Comparison of ENCODE assay signal across 22 cellular contexts in genomic region chr1:92572520-92572919, GRCh38.
DNase-seq lines count a peak whose midpoint lies in the region; ATAC-seq lines count a peak whose summit lies in the region.
"Had no signal": no experiment of that assay in that cellular context is flagged by ENCODE, and none has a peak within 500 bp of the region (broad histone marks: within the 10 kb centered on the region; RNA-seq: fewer than 3 reads in every experiment).

No MANE protein-coding gene starts in this region.

- H3K4me3 Mint-ChIP-seq in activated CD4-positive, alpha-beta T cell treated with anti-CD3 and anti-CD28 coated beads for 36 hours: peak overlapping the region; percentile 85
- peak overlapping the region; percentile 37 to 90 for H3K4me3 Mint-ChIP-seq in activated T-cell treated with anti-CD3 and anti-CD28 coated beads, Interleukin-2, amount 50 U/mL, for 72 hours
- peak overlapping the region; percentile 48 for H3K4me3 Mint-ChIP-seq in activated CD4-positive, alpha-beta memory T cell treated with anti-CD3 and anti-CD28 coated beads for 36 hours
- H3K4me3 Mint-ChIP-seq in stimulated activated effector memory CD8-positive, alpha-beta T cell treated with anti-CD3 and anti-CD28 coated beads, Interleukin-12 subunit alpha, Interleukin-12 subunit beta, amount 100 ng/mL, for 72 hours: peak overlapping the region; percentile 77
- H3K4me3 Mint-ChIP-seq: CD14-positive monocyte had no signal

- peaks cover 79% of the 10 kb centered on the region for H3K36me3 Mint-ChIP-seq in activated CD4-positive, alpha-beta T cell treated with anti-CD3 and anti-CD28 coated beads for 36 hours (ENCODE audit: low read depth)
- H3K36me3 Mint-ChIP-seq in activated T-cell treated with anti-CD3 and anti-CD28 coated beads, Interleukin-2, amount 50 U/mL, for 72 hours (ENCODE audit: insufficient read depth in 2 of 2): peaks cover 23 to 54% of the 10 kb centered on the region in 2 donors
- peaks cover 70% of the 10 kb centered on the region for H3K36me3 Mint-ChIP-seq in activated CD4-positive, alpha-beta memory T cell treated with anti-CD3 and anti-CD28 coated beads for 36 hours
- peaks cover 61% of the 10 kb centered on the region for H3K36me3 Mint-ChIP-seq in stimulated activated effector memory CD8-positive, alpha-beta T cell treated with anti-CD3 and anti-CD28 coated beads, Interleukin-12 subunit alpha, Interleukin-12 subunit beta, amount 100 ng/mL, for 72 hours

- intact Hi-C loops in activated CD4-positive, alpha-beta T cell treated with anti-CD3 and anti-CD28 coated beads for 36 hours (cut with DNase I, micrococcal nuclease): loop anchor here in 1 of 2 experiments (10.0 kb wide), 1 partner anchor 392 kb away; the partner anchor contains the start of gene DIPK1A
- intact Hi-C loops in activated CD4-positive, alpha-beta memory T cell treated with anti-CD3 and anti-CD28 coated beads for 36 hours (cut with micrococcal nuclease): no loop called here

- H3K27ac Mint-ChIP-seq in activated CD4-positive, alpha-beta T cell treated with anti-CD3 and anti-CD28 coated beads for 36 hours: peak overlapping the region; percentile 42
- H3K27ac Mint-ChIP-seq in activated T-cell treated with anti-CD3 and anti-CD28 coated beads, Interleukin-2, amount 50 U/mL, for 72 hours: peak overlapping the region; percentile 86
- peak overlapping the region; percentile 33 for H3K27ac Mint-ChIP-seq in activated CD4-positive, alpha-beta memory T cell treated with anti-CD3 and anti-CD28 coated beads for 36 hours
- no peak overlapping the region for H3K27ac Mint-ChIP-seq in stimulated activated effector memory CD8-positive, alpha-beta T cell treated with anti-CD3 and anti-CD28 coated beads, Interleukin-12 subunit alpha, Interleukin-12 subunit beta, amount 100 ng/mL, for 72 hours
- H3K27ac Mint-ChIP-seq: CD14-positive monocyte had no signal

- H3K4me1 Mint-ChIP-seq in activated CD4-positive, alpha-beta T cell treated with anti-CD3 and anti-CD28 coated beads for 36 hours: peaks cover 56% of the 10 kb centered on the region
- peaks cover 66% of the 10 kb centered on the region for H3K4me1 Mint-ChIP-seq in activated T-cell treated with anti-CD3 and anti-CD28 coated beads, Interleukin-2, amount 50 U/mL, for 72 hours (ENCODE audit: low read depth)
- H3K4me1 Mint-ChIP-seq in activated CD4-positive, alpha-beta memory T cell treated with anti-CD3 and anti-CD28 coated beads for 36 hours (ENCODE audit: low read depth): peaks cover 44% of the 10 kb centered on the region
- H3K4me1 Mint-ChIP-seq in stimulated activated effector memory CD8-positive, alpha-beta T cell treated with anti-CD3 and anti-CD28 coated beads, Interleukin-12 subunit alpha, Interleukin-12 subunit beta, amount 100 ng/mL, for 72 hours: peaks cover 40% of the 10 kb centered on the region

- no peaks in the 10 kb centered on the region for H3K9me3 Mint-ChIP-seq in activated CD4-positive, alpha-beta T cell treated with anti-CD3 and anti-CD28 coated beads for 36 hours (ENCODE audit: low read depth)
- H3K9me3 Mint-ChIP-seq in activated T-cell treated with anti-CD3 and anti-CD28 coated beads, Interleukin-2, amount 50 U/mL, for 72 hours: no peaks in the 10 kb centered on the region
- H3K9me3 Mint-ChIP-seq in activated CD4-positive, alpha-beta memory T cell treated with anti-CD3 and anti-CD28 coated beads for 36 hours: no peaks in the 10 kb centered on the region
- H3K9me3 Mint-ChIP-seq in stimulated activated effector memory CD8-positive, alpha-beta T cell treated with anti-CD3 and anti-CD28 coated beads, Interleukin-12 subunit alpha, Interleukin-12 subunit beta, amount 100 ng/mL, for 72 hours: no peaks in the 10 kb centered on the region
- H3K9me3 Mint-ChIP-seq: CD14-positive monocyte had no signal

- CTCF ChIA-PET in activated CD4-positive, alpha-beta T cell treated with anti-CD3 and anti-CD28 coated beads for 36 hours (lab: Charles Lee): interaction anchor here (0.5 to 2.8 kb wide), 6 partner anchors 12 to 603 kb away, joined by 3 to 11 read pairs (median 5); no protein-coding TSS in a partner anchor
- CTCF ChIA-PET in activated CD4-positive, alpha-beta memory T cell treated with anti-CD3 and anti-CD28 coated beads for 36 hours (lab: Charles Lee): no interaction called here

- no peak for ATAC-seq in activated CD4-positive, alpha-beta T cell treated with anti-CD3 and anti-CD28 coated beads for 36 hours
- ATAC-seq in activated T-cell treated with anti-CD3 and anti-CD28 coated beads, Interleukin-2, amount 50 U/mL, for 72 hours (replicated peaks in 1 of 2): peak in 1 of 2 donors; percentile 21
- peak; percentile 54 for ATAC-seq in stimulated activated effector memory CD8-positive, alpha-beta T cell treated with anti-CD3 and anti-CD28 coated beads, Interleukin-12 subunit alpha, Interleukin-12 subunit beta, amount 100 ng/mL, for 72 hours
- ATAC-seq: HCT116 had no signal

- no peaks in the 10 kb centered on the region for H3K27me3 Mint-ChIP-seq in activated CD4-positive, alpha-beta T cell treated with anti-CD3 and anti-CD28 coated beads for 36 hours
- H3K27me3 Mint-ChIP-seq in activated T-cell treated with anti-CD3 and anti-CD28 coated beads, Interleukin-2, amount 50 U/mL, for 72 hours (ENCODE audit: low read depth): no peaks in the 10 kb centered on the region
- H3K27me3 Mint-ChIP-seq in activated CD4-positive, alpha-beta memory T cell treated with anti-CD3 and anti-CD28 coated beads for 36 hours: no peaks in the 10 kb centered on the region

- DNase-seq in activated CD4-positive, alpha-beta T cell treated with anti-CD3 and anti-CD28 coated beads for 36 hours: no peak
- DNase-seq in activated CD4-positive, alpha-beta T cell treated with anti-CD3 and anti-CD28 coated beads for 4 hours: no peak
- no peak for DNase-seq in activated T-cell treated with anti-CD3 and anti-CD28 coated beads, Interleukin-2, amount 50 U/mL, for 72 hours
- DNase-seq in activated T-cell treated with anti-CD3 and anti-CD28 coated beads, Interleukin-2, amount 50 U/mL, for 1 hour: no peak
- no peak for DNase-seq in activated CD4-positive, alpha-beta memory T cell treated with anti-CD3 and anti-CD28 coated beads for 36 hours
- DNase-seq in stimulated activated effector memory CD8-positive, alpha-beta T cell treated with anti-CD3 and anti-CD28 coated beads, Interleukin-12 subunit alpha, Interleukin-12 subunit beta, amount 100 ng/mL, for 72 hours (ENCODE audit: low spot score in 2 of 2): no peak
- no peak for DNase-seq in NCI-H524 treated with DMSO at 0.1 percent for 48 hours (lab: John Stamatoyannopoulos, UW)
- DNase-seq: 8988T, ACHN, BE2C, DMS153, DND-41, IMR-90, MM.1S, NCI-H1694, NCI-H2029 treated with DMSO at 0.1 percent for 48 hours, NCI-H446 treated with DMSO at 0.1 percent for 48 hours, NCI-H526 treated with DMSO at 0.1 percent for 48 hours, Right ventricle myocardium superior, RPMI8226 had no signal

- POLR2A ChIA-PET in activated CD4-positive, alpha-beta T cell treated with anti-CD3 and anti-CD28 coated beads for 36 hours (lab: Charles Lee): no interaction called here
- POLR2A ChIA-PET in activated CD4-positive, alpha-beta memory T cell treated with anti-CD3 and anti-CD28 coated beads for 36 hours (lab: Charles Lee): interaction anchor here (0.9 to 8.3 kb wide), 4 partner anchors 8 to 87 kb away, joined by 3 to 105 read pairs (median 10); partner anchors contain the start of gene GFI1
